ENCODE assay signal across 10 cellular contexts in the genomic region with DNA sequence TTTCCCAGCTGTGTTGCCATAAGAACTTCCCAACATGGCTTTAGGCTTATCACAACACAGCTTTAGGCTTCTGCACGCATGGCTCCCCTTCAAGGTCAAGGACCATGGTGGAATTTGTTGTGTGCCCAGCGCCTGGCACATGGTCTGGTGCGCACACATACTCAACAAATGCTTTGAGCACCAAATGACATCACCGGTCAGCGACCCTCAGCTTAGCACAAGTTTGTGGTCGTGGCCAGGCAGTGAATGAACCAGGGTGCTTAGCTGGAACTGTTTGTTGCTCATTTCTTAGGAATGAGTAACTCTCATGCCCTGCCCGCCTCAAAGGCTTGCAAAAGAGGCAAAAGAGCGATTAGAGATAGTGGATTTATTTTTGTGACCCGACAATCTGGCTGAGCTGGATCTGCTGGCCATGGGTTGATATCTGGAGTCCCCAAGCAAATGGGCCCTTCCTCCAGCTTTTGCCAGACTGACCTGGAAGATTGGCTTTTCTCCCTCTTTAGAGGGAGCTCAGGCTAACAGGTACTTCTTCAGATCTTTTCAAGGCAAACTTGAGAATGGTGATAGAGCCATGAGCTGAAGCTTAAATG. TPM values are rescaled to one million over a fixed set of nuclear protein-coding genes. Genes with fewer than 3 reads are reported as not detected.
A peak's percentile ranks its signal among the peaks of the same experiment; 100 is the strongest.
DNase-seq lines count a peak whose midpoint lies in the region; ATAC-seq, FAIRE-seq and TF ChIP-seq lines count a peak whose summit lies in the region.
"Had no signal": no experiment of that assay in that cellular context is flagged by ENCODE, and none has a peak within 500 bp of the region (broad histone marks: within the 10 kb centered on the region; RNA-seq: fewer than 3 reads in every experiment).

No MANE protein-coding gene starts in this region.

- POLR2A ChIA-PET in CD8-positive, alpha-beta T cell (lab: Charles Lee): no interaction called here

- H3K27ac ChIP-seq in osteoblast (ENCODE audit: low read depth, low read length) (peak overlapping the region; percentile 85), neural progenitor cell (no peak overlapping the region)
- no peak overlapping the region for H3K27ac ChIP-seq in CD8-positive, alpha-beta T cell (ENCODE audit: low read depth, low read length)

- in situ Hi-C loops in Caki2 (cut with HindIII; ENCODE audit: low pct_unique_long_range_greater_than_20kb, low sequenced_read_pairs): no loop called here

- H3K4me1 ChIP-seq in osteoblast (ENCODE audit: insufficient read depth, low read length): peaks cover 30% of the 10 kb centered on the region
- no peaks in the 10 kb centered on the region for H3K4me1 ChIP-seq in neural progenitor cell
- H3K4me1 ChIP-seq in CD8-positive, alpha-beta T cell (ENCODE audit: insufficient read depth, low read length): peaks cover 16% of the 10 kb centered on the region

- peaks cover 51% of the 10 kb centered on the region for H4K20me1 ChIP-seq in osteoblast (ENCODE audit: insufficient read depth, low read length)
- H4K20me1 ChIP-seq in neural progenitor cell (ENCODE audit: low read depth): peaks cover 45% of the 10 kb centered on the region

- peak overlapping the region; percentile 66 for H3K4me2 ChIP-seq in osteoblast (ENCODE audit: insufficient read depth, low read length)
- H3K4me2 ChIP-seq in neural progenitor cell: no peak overlapping the region

- H3K27me3 Mint-ChIP-seq in neural progenitor cell (ENCODE audit: insufficient read depth, low read depth): peaks cover 2% of the 10 kb centered on the region
- H3K27me3 Mint-ChIP-seq in CD8-positive, alpha-beta T cell (ENCODE audit: low read depth): no peaks in the 10 kb centered on the region

- no peak overlapping the region for H3K4me3 Mint-ChIP-seq in neural progenitor cell
- H3K4me3 Mint-ChIP-seq in CD8-positive, alpha-beta T cell: no peak overlapping the region
- H3K4me3 Mint-ChIP-seq: natural killer cell had no signal

- H3K9ac ChIP-seq in neural progenitor cell: no peak overlapping the region

- H3K36me3 ChIP-seq in osteoblast (ENCODE audit: insufficient read depth, low read length) (no peaks in the 10 kb centered on the region), neural progenitor cell (no peaks in the 10 kb centered on the region)
- H3K36me3 ChIP-seq in CD8-positive, alpha-beta T cell (ENCODE audit: insufficient read depth, low read length): no peaks in the 10 kb centered on the region

- ATAC-seq in CD8-positive, alpha-beta T cell: no peak

- FAIRE-seq in RCC 7860 (lab: Jason Lieb, UNC): peak; percentile 98

- H2AFZ ChIP-seq in osteoblast (ENCODE audit: low read length): no peak overlapping the region
- H2AFZ ChIP-seq in neural progenitor cell (replicated peaks): no peak overlapping the region

- CTCF ChIA-PET in CD8-positive, alpha-beta T cell (lab: Charles Lee): interaction anchor here (1.0 to 2.2 kb wide), 3 partner anchors 11 to 73 kb away, joined by 3 to 5 read pairs (median 4); no protein-coding TSS in a partner anchor

- peaks cover 14% of the 10 kb centered on the region for H3K4me1 Mint-ChIP-seq in neural progenitor cell
- H3K4me1 Mint-ChIP-seq in CD8-positive, alpha-beta T cell (ENCODE audit: low read depth): peaks cover 49% of the 10 kb centered on the region

- H3K4me3 ChIP-seq in epithelial cell of proximal tubule (ENCODE audit: low read depth, low read length) (no peak overlapping the region), osteoblast (ENCODE audit: insufficient read depth, low read length) (peak overlapping the region; percentile 34), neural progenitor cell (no peak overlapping the region)
- H3K4me3 ChIP-seq in CD8-positive, alpha-beta T cell (ENCODE audit: low read depth, low read length): no peak overlapping the region
- H3K4me3 ChIP-seq: dorsolateral prefrontal cortex had no signal

- peaks cover 43% of the 10 kb centered on the region for H3K79me2 ChIP-seq in osteoblast (ENCODE audit: insufficient read depth, low read length)
- H3K79me2 ChIP-seq in neural progenitor cell (ENCODE audit: low read depth): no peaks in the 10 kb centered on the region

- no peaks in the 10 kb centered on the region for H3K27me3 ChIP-seq in osteoblast (ENCODE audit: insufficient read depth, low read length)
- H3K27me3 ChIP-seq in neural progenitor cell: no peaks in the 10 kb centered on the region
- H3K27me3 ChIP-seq in CD8-positive, alpha-beta T cell (ENCODE audit: insufficient read depth, low read length): no peaks in the 10 kb centered on the region
- H3K27me3 ChIP-seq: dorsolateral prefrontal cortex had no signal

- DNase-seq in Caki2 (ENCODE audit: low read depth): peak; percentile 93
- peak; percentile 100 for DNase-seq in RCC 7860 (ENCODE audit: low spot score)
- DNase-seq in epithelial cell of proximal tubule (ENCODE audit: low read depth): peak; percentile 96
- DNase-seq in osteoblast (ENCODE audit: insufficient read length, low spot score, missing footprints): peak; percentile 87
- DNase-seq in neural progenitor cell (ENCODE audit: low spot score): no peak
- no peak for DNase-seq in CD8-positive, alpha-beta T cell
- no peak for DNase-seq in DMS153 treated with DMSO at 0.1 percent for 48 hours (lab: John Stamatoyannopoulos, UW; ENCODE audit: unreplicated experiment)
- DNase-seq in stimulated activated CD4-positive, alpha-beta T cell treated with anti-CD3 and anti-CD28 coated beads, Interleukin-1b, Interleukin-23, amount 100 ng/mL, for 48 hours: no peak
- DNase-seq: natural killer cell had no signal

- H3K9me3 ChIP-seq in osteoblast (ENCODE audit: low read depth, low read length): no peaks in the 10 kb centered on the region
- H3K9me3 ChIP-seq in neural progenitor cell (ENCODE audit: low read depth): no peaks in the 10 kb centered on the region
- no peaks in the 10 kb centered on the region for H3K9me3 ChIP-seq in CD8-positive, alpha-beta T cell (ENCODE audit: low read length)

- no peak overlapping the region for H3K27ac Mint-ChIP-seq in neural progenitor cell
- no peak overlapping the region for H3K27ac Mint-ChIP-seq in CD8-positive, alpha-beta T cell
- H3K27ac Mint-ChIP-seq: natural killer cell had no signal

- intact Hi-C loops in CD8-positive, alpha-beta T cell (cut with DNase I, micrococcal nuclease): loop anchor here in 1 of 2 experiments (10.0 kb wide), 1 partner anchor 153 kb away; no protein-coding TSS in a partner anchor

- peaks cover 5% of the 10 kb centered on the region for H3K36me3 Mint-ChIP-seq in neural progenitor cell
- peaks cover 14% of the 10 kb centered on the region for H3K36me3 Mint-ChIP-seq in CD8-positive, alpha-beta T cell
- H3K36me3 Mint-ChIP-seq: natural killer cell had no signal

- TF ChIP-seq CTCF in epithelial cell of proximal tubule (conservative IDR thresholded peaks at IDR 0.05; ENCODE audit: low read depth, low read length) (no peak), osteoblast (IDR thresholded peaks at IDR 0.05; ENCODE audit: extremely low read depth, low read depth, low read length) (no peak), neural progenitor cell (IDR thresholded peaks at IDR 0.05) (no peak)
- TF ChIP-seq CTCF in CD8-positive, alpha-beta T cell (IDR thresholded peaks at IDR 0.05): no peak

- no peaks in the 10 kb centered on the region for H3F3A ChIP-seq in neural progenitor cell (ENCODE audit: low read depth)

- no peaks in the 10 kb centered on the region for H3K9me3 Mint-ChIP-seq in neural progenitor cell
- H3K9me3 Mint-ChIP-seq in CD8-positive, alpha-beta T cell: no peaks in the 10 kb centered on the region
- H3K9me3 Mint-ChIP-seq: natural killer cell had no signal

RNA-seq across cellular contexts. Expression of a gene that starts 58.9 kb away (rescaled TPM):
- 10.5 and 14.9 TPM in 2 replicates for total RNA-seq in Caki2 (2014; rRNA removed; shearing (Covaris generic); ENCODE audit: low replicate concordance)
- total RNA-seq in epithelial cell of proximal tubule (25.8 and 45.9 TPM in 2 replicates), osteoblast (31.1 and 36.2 TPM in 2 replicates), neural progenitor cell (ENCODE audit: low replicate concordance) (12.2 and 21.8 TPM in 2 replicates)
- 10 to 100 TPM; 30.0 to 35.0 TPM for total RNA-seq in CD8-positive, alpha-beta T cell

Comparison
In these comparisons a context has a peak if more than half of its experiments do, and no peak if none do; other contexts are left out.
1. DNase-seq: peak in Caki2 (single experiment), RCC 7860 (single experiment), epithelial cell of proximal tubule (single experiment) and osteoblast (single experiment); none in neural progenitor cell (single experiment), CD8-positive, alpha-beta T cell (0 of 7), DMS153 treated with DMSO at 0.1 percent for 48 hours (single experiment) and stimulated activated CD4-positive, alpha-beta T cell treated with anti-CD3 and anti-CD28 coated beads, Interleukin-1b, Interleukin-23, amount 100 ng/mL, for 48 hours (single experiment).